ENCODE assay signal across 26 cellular contexts in the genomic region with DNA sequence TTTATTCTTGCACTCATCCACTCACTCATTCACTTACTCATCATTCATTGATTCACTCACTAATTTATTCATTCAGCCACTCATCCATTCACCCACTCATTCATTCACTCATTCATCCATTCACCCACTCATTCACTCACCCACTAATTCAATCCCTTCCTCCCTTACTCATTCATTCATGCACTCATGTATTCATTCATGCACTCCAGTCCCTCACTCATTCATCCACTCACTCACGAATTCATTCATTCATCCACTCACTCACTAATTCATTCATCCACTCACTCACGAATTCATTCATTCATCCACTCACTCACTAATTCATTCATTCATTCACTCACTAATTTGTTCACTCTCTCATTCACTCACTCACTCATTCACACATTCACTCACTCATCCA. TPM values are rescaled to one million over a fixed set of nuclear protein-coding genes. Genes with fewer than 3 reads are reported as not detected.
DNase-seq lines count a peak whose midpoint lies in the region; ATAC-seq, FAIRE-seq and TF ChIP-seq lines count a peak whose summit lies in the region.
"Had no signal": no experiment of that assay in that cellular context is flagged by ENCODE, and none has a peak within 500 bp of the region (broad histone marks: within the 10 kb centered on the region; RNA-seq: fewer than 3 reads in every experiment).

No MANE protein-coding gene starts in this region.

- no peak for TF ChIP-seq EP300 in GM12878 (IDR thresholded peaks at IDR 0.05; ENCODE audit: borderline replicate concordance in 1 of 2, control insufficient read depth in 1 of 2, low read depth in 2 of 2, low read length in 2 of 2)

- no peaks in the 10 kb centered on the region for H3K4me1 ChIP-seq in GM12878 (ENCODE audit: control insufficient read depth, insufficient read depth, low read length)
- H3K4me1 ChIP-seq: A549, BE2C had no signal

- SMC1A ChIA-PET in GM12878 (lab: Charles Lee; ENCODE audit: uncharacterized antibody, unreplicated experiment), result no interaction called here

- H3K4me2 ChIP-seq in GM12878 (ENCODE audit: control insufficient read depth, insufficient read depth), result no peak overlapping the region
- H3K4me2 ChIP-seq: A549 had no signal

- H3K4me1 Mint-ChIP-seq in activated naive CD8-positive, alpha-beta T cell treated with anti-CD3 and anti-CD28 coated beads, Interleukin-2, amount 10 ng/mL, durations not matched to agents 7 days and 5 days, result peaks cover 24% of the 10 kb centered on the region
- peaks cover 9% of the 10 kb centered on the region for H3K4me1 Mint-ChIP-seq in activated naive CD8-positive, alpha-beta T cell treated with anti-CD3 and anti-CD28 coated beads for 36 hours
- H3K4me1 Mint-ChIP-seq in activated CD4-positive, alpha-beta T cell treated with anti-CD3 and anti-CD28 coated beads for 36 hours, result peaks cover 14% of the 10 kb centered on the region

- ATAC-seq in activated naive CD8-positive, alpha-beta T cell treated with anti-CD3 and anti-CD28 coated beads, Interleukin-2, amount 10 ng/mL, durations not matched to agents 7 days and 5 days (ENCODE audit: low read depth), result no peak
- ATAC-seq in GM12878 (no peak), HG03378 (IDR thresholded peaks at IDR 0.05; ENCODE audit: unreplicated experiment) (no peak)
- ATAC-seq in activated CD4-positive, alpha-beta T cell treated with anti-CD3 and anti-CD28 coated beads for 36 hours, result no peak
- ATAC-seq: A549 had no signal

- H3K4me3 Mint-ChIP-seq in activated naive CD8-positive, alpha-beta T cell treated with anti-CD3 and anti-CD28 coated beads, Interleukin-2, amount 10 ng/mL, durations not matched to agents 7 days and 5 days, result no peak overlapping the region
- no peak overlapping the region for H3K4me3 Mint-ChIP-seq in activated naive CD8-positive, alpha-beta T cell treated with anti-CD3 and anti-CD28 coated beads for 36 hours
- no peak overlapping the region for H3K4me3 Mint-ChIP-seq in activated CD4-positive, alpha-beta T cell treated with anti-CD3 and anti-CD28 coated beads for 36 hours

- H3K27me3 ChIP-seq in GM12878 (replicated peaks in 1 of 2; ENCODE audit: control insufficient read depth in 2 of 2, insufficient read depth in 2 of 2, low read length in 1 of 2), result no peaks in the 10 kb centered on the region
- H3K27me3 ChIP-seq: BE2C had no signal

- POLR2A ChIA-PET in activated naive CD8-positive, alpha-beta T cell treated with anti-CD3 and anti-CD28 coated beads, Interleukin-2, amount 10 ng/mL, durations not matched to agents 7 days and 5 days (lab: Charles Lee), result no interaction called here
- POLR2A ChIA-PET in GM12878 (lab: Charles Lee), result no interaction called here
- POLR2A ChIA-PET in activated CD4-positive, alpha-beta T cell treated with anti-CD3 and anti-CD28 coated beads for 36 hours (lab: Charles Lee), result no interaction called here

- H3K27ac ChIP-seq in KOPT-K1 (ENCODE audit: low read depth, low read length, poor library complexity, severe bottlenecking) (peak overlapping the region; percentile 83), GM12878 (ENCODE audit: control insufficient read depth, insufficient read depth) (no peak overlapping the region)
- H3K27ac ChIP-seq: A549, GM23248 had no signal

- peaks cover 16% of the 10 kb centered on the region for H3K27me3 Mint-ChIP-seq in activated naive CD8-positive, alpha-beta T cell treated with anti-CD3 and anti-CD28 coated beads, Interleukin-2, amount 10 ng/mL, durations not matched to agents 7 days and 5 days
- H3K27me3 Mint-ChIP-seq in activated naive CD8-positive, alpha-beta T cell treated with anti-CD3 and anti-CD28 coated beads for 36 hours, result no peaks in the 10 kb centered on the region
- H3K27me3 Mint-ChIP-seq in activated CD4-positive, alpha-beta T cell treated with anti-CD3 and anti-CD28 coated beads for 36 hours, result peaks cover 2% of the 10 kb centered on the region

- RAD21 ChIA-PET in GM12878 (lab: Charles Lee; ENCODE audit: unreplicated experiment), result no interaction called here

- DNase-seq in activated naive CD8-positive, alpha-beta T cell treated with anti-CD3 and anti-CD28 coated beads, Interleukin-2, amount 10 ng/mL, durations not matched to agents 7 days and 5 days, result no peak
- no peak for DNase-seq in activated naive CD8-positive, alpha-beta T cell treated with anti-CD3 and anti-CD28 coated beads for 36 hours
- DNase-seq in GM12878 (ENCODE audit: low read depth, low spot score) (no peak), NCI-H524 (lab: John Stamatoyannopoulos, UW) (no peak)
- DNase-seq in activated CD4-positive, alpha-beta T cell treated with anti-CD3 and anti-CD28 coated beads for 36 hours, result no peak
- DNase-seq: 8988T; ACHN; AML-193; BE2C; C1 segment of cervical spinal cord; Calu3; CD4-positive, alpha-beta memory T cell; COR-L47; DMS53; DMS79 treated with DMSO at 0.1 percent for 48 hours; GF-D8; GM23248; H7; HCEC 1CT had no signal

- in situ Hi-C loops in GM12878 (cut with MboI), result no loop called here

- FAIRE-seq in GM12878 (lab: Jason Lieb, UNC), result no peak
- FAIRE-seq: A549, GM19239, H1 had no signal

- no peak for TF ChIP-seq RAD21 in GM12878 (IDR thresholded peaks at IDR 0.05; ENCODE audit: insufficient read depth, low read depth, low read length)

- peaks cover 19% of the 10 kb centered on the region for H3K9me3 Mint-ChIP-seq in activated naive CD8-positive, alpha-beta T cell treated with anti-CD3 and anti-CD28 coated beads, Interleukin-2, amount 10 ng/mL, durations not matched to agents 7 days and 5 days
- peaks cover 3% of the 10 kb centered on the region for H3K9me3 Mint-ChIP-seq in activated naive CD8-positive, alpha-beta T cell treated with anti-CD3 and anti-CD28 coated beads for 36 hours
- peaks cover 4% of the 10 kb centered on the region for H3K9me3 Mint-ChIP-seq in activated CD4-positive, alpha-beta T cell treated with anti-CD3 and anti-CD28 coated beads for 36 hours (ENCODE audit: low read depth)

- no peak for TF ChIP-seq POLR2A in GM12878 (IDR thresholded peaks at IDR 0.05; ENCODE audit: low read depth, low read length)

- 0% methylated on average over 2 of the region's 2 CpGs for WGBS in GM12878 (ENCODE audit: insufficient coverage, insufficient replicate concordance, low lambda C conversion rate, missing lambda C conversion rate)

- no peaks in the 10 kb centered on the region for H3K36me3 Mint-ChIP-seq in activated naive CD8-positive, alpha-beta T cell treated with anti-CD3 and anti-CD28 coated beads, Interleukin-2, amount 10 ng/mL, durations not matched to agents 7 days and 5 days
- H3K36me3 Mint-ChIP-seq in activated naive CD8-positive, alpha-beta T cell treated with anti-CD3 and anti-CD28 coated beads for 36 hours, result no peaks in the 10 kb centered on the region
- no peaks in the 10 kb centered on the region for H3K36me3 Mint-ChIP-seq in activated CD4-positive, alpha-beta T cell treated with anti-CD3 and anti-CD28 coated beads for 36 hours (ENCODE audit: low read depth)
- H3K36me3 Mint-ChIP-seq: CD4-positive, alpha-beta memory T cell had no signal

- BruUV-seq in GM12878 (replicated peaks; lab: Mats Ljungman, UMichigan), result no TSS peak

- H3K9ac ChIP-seq in GM12878 (ENCODE audit: control insufficient read depth, insufficient read depth, low read length), result no peak overlapping the region
- H3K9ac ChIP-seq: GM23248 had no signal

- no peak for TF ChIP-seq CTCF in GM12878 (IDR thresholded peaks at IDR 0.05 in 2 of 3, conservative IDR thresholded peaks at IDR 0.05 in 1 of 3; ENCODE audit: control insufficient read depth in 2 of 3, extremely low read depth in 1 of 3, insufficient read depth in 1 of 3, low read depth in 3 of 3, low read length in 3 of 3)

- H3K36me3 ChIP-seq in KOPT-K1 (ENCODE audit: insufficient read depth, low read length), result peaks cover 43% of the 10 kb centered on the region
- H3K36me3 ChIP-seq in GM12878 (ENCODE audit: control insufficient read depth in 2 of 2, insufficient read depth in 2 of 2, low read length in 1 of 2), result no peaks in the 10 kb centered on the region
- H3K36me3 ChIP-seq: BE2C had no signal

- H4K20me1 ChIP-seq in GM12878 (ENCODE audit: control insufficient read depth, insufficient read depth), result no peaks in the 10 kb centered on the region

- no peak overlapping the region for H3K4me3 ChIP-seq in GM12878
- H3K4me3 ChIP-seq: A549, GM23248 had no signal

- no peaks in the 10 kb centered on the region for H3K79me2 ChIP-seq in GM12878 (ENCODE audit: control insufficient read depth, insufficient read depth, low read length)

- intact Hi-C loops in GM12878 (cut with micrococcal nuclease; ENCODE audit: unreplicated experiment), result no loop called here
- intact Hi-C loops in activated CD4-positive, alpha-beta T cell treated with anti-CD3 and anti-CD28 coated beads for 36 hours (cut with DNase I, micrococcal nuclease), result no loop called here

- no peak overlapping the region for H2AFZ ChIP-seq in GM12878 (ENCODE audit: control insufficient read depth, low read depth, low read length)
- H2AFZ ChIP-seq: GM23248 had no signal

- H3K9me3 ChIP-seq in KOPT-K1 (ENCODE audit: insufficient read depth, low read length, poor library complexity, severe bottlenecking), result no peaks in the 10 kb centered on the region
- H3K9me3 ChIP-seq in GM12878 (replicated peaks; ENCODE audit: control insufficient read depth, insufficient read depth, low read length), result no peaks in the 10 kb centered on the region; the same call in 2 of the 3 replicates
- H3K9me3 ChIP-seq: BE2C had no signal

- CTCF ChIA-PET in GM12878 (lab: Yijun Ruan, JAX), result interaction anchor here (1.9 kb wide), 1 partner anchor 12 kb away, joined by 7 read pairs; no protein-coding TSS in a partner anchor
- CTCF ChIA-PET in activated CD4-positive, alpha-beta T cell treated with anti-CD3 and anti-CD28 coated beads for 36 hours (lab: Charles Lee), result no interaction called here

- H3K27ac Mint-ChIP-seq in activated naive CD8-positive, alpha-beta T cell treated with anti-CD3 and anti-CD28 coated beads, Interleukin-2, amount 10 ng/mL, durations not matched to agents 7 days and 5 days, result peak overlapping the region; percentile 1
- no peak overlapping the region for H3K27ac Mint-ChIP-seq in activated naive CD8-positive, alpha-beta T cell treated with anti-CD3 and anti-CD28 coated beads for 36 hours
- no peak overlapping the region for H3K27ac Mint-ChIP-seq in activated CD4-positive, alpha-beta T cell treated with anti-CD3 and anti-CD28 coated beads for 36 hours

RNA-seq across cellular contexts. Expression of gene ACTL9, which starts 16.1 kb away (rescaled TPM):
- not detected for total RNA-seq in activated naive CD8-positive, alpha-beta T cell treated with anti-CD3 and anti-CD28 coated beads, Interleukin-2, amount 10 ng/mL, durations not matched to agents 7 days and 5 days
- not detected for total RNA-seq in activated naive CD8-positive, alpha-beta T cell treated with anti-CD3 and anti-CD28 coated beads for 36 hours
- not detected in 2 replicates for total RNA-seq in GM12878 (2013; cell fraction: nucleolus; rRNA removed)
- total RNA-seq in GM12878 (2014; rRNA removed), result not detected in 2 replicates
- total RNA-seq in GM12878 (2014; rRNA removed; fragmentation: Illumina TruSeq; extraction: Trizol), result not detected in 2 replicates
- total RNA-seq in GM12878 (2021), result not detected in 2 replicates
- polyA plus RNA-seq in GM12878 (2011; ENCODE audit: low read depth), result not detected
- not detected in 2 replicates for polyA plus RNA-seq in GM12878 (2011; rRNA removed)
- not detected in 2 replicates for polyA plus RNA-seq in GM12878 (2011; cell fraction: cytosol; rRNA removed)
- polyA plus RNA-seq in GM12878 (2011; cell fraction: nucleus; rRNA removed), result not detected in 2 replicates
- polyA plus RNA-seq in GM12878 (2012), result not detected in 2 replicates
- not detected in 2 replicates for polyA plus RNA-seq in GM12878 (2014; fragmentation: Illumina TruSeq; extraction: Trizol)
- polyA plus RNA-seq in GM12878 (2014; fragmentation: Nextera tagmentation; extraction: Ambion mirVana), result not detected
- not detected in 2 replicates for polyA plus RNA-seq in GM12878 (2014; rRNA removed)
- polyA plus RNA-seq in GM12878 (2016; fragmentation: Nextera tagmentation; extraction: Ambion mirVana), result not detected
- polyA minus RNA-seq in GM12878 (2011; rRNA and poly(A)+ RNA removed), result not detected in 2 replicates
- not detected in 2 replicates for polyA minus RNA-seq in GM12878 (2011; cell fraction: cytosol; rRNA and poly(A)+ RNA removed)
- polyA minus RNA-seq in GM12878 (2011; cell fraction: nucleus; rRNA and poly(A)+ RNA removed), result not detected in 2 replicates
- not detected for total RNA-seq in activated CD4-positive, alpha-beta T cell treated with anti-CD3 and anti-CD28 coated beads for 36 hours
- total RNA-seq: Calu3; CD4-positive, alpha-beta memory T cell; Daoy; G401; GM23248; H1; H7 had no signal
- polyA plus RNA-seq: A549; CD4-positive, alpha-beta memory T cell; GM23248; H1 had no signal

RNA-seq across cellular contexts. Expression of gene OR2Z1, which starts 39.0 kb away (rescaled TPM):
- total RNA-seq in activated naive CD8-positive, alpha-beta T cell treated with anti-CD3 and anti-CD28 coated beads, Interleukin-2, amount 10 ng/mL, durations not matched to agents 7 days and 5 days, result not detected
- not detected for total RNA-seq in activated naive CD8-positive, alpha-beta T cell treated with anti-CD3 and anti-CD28 coated beads for 36 hours
- not detected in 2 replicates for total RNA-seq in GM12878 (2013; cell fraction: nucleolus; rRNA removed)
- not detected in 2 replicates for total RNA-seq in GM12878 (2014; rRNA removed)
- not detected in 2 replicates for total RNA-seq in GM12878 (2014; rRNA removed; fragmentation: Illumina TruSeq; extraction: Trizol)
- total RNA-seq in GM12878 (2021), result not detected in 2 replicates
- polyA plus RNA-seq in GM12878 (2011; ENCODE audit: low read depth), result not detected
- polyA plus RNA-seq in GM12878 (2011; rRNA removed), result not detected in 2 replicates
- polyA plus RNA-seq in GM12878 (2011; cell fraction: cytosol; rRNA removed), result not detected in 2 replicates
- not detected in 2 replicates for polyA plus RNA-seq in GM12878 (2011; cell fraction: nucleus; rRNA removed)
- polyA plus RNA-seq in GM12878 (2012), result not detected in 2 replicates
- polyA plus RNA-seq in GM12878 (2014; fragmentation: Illumina TruSeq; extraction: Trizol), result not detected in 2 replicates
- polyA plus RNA-seq in GM12878 (2014; fragmentation: Nextera tagmentation; extraction: Ambion mirVana), result not detected
- not detected in 2 replicates for polyA plus RNA-seq in GM12878 (2014; rRNA removed)
- polyA plus RNA-seq in GM12878 (2016; fragmentation: Nextera tagmentation; extraction: Ambion mirVana), result not detected
- polyA minus RNA-seq in GM12878 (2011; rRNA and poly(A)+ RNA removed), result not detected in 2 replicates
- polyA minus RNA-seq in GM12878 (2011; cell fraction: cytosol; rRNA and poly(A)+ RNA removed), result not detected in 2 replicates
- not detected in 2 replicates for polyA minus RNA-seq in GM12878 (2011; cell fraction: nucleus; rRNA and poly(A)+ RNA removed)
- total RNA-seq in activated CD4-positive, alpha-beta T cell treated with anti-CD3 and anti-CD28 coated beads for 36 hours, result not detected
- total RNA-seq: Calu3; CD4-positive, alpha-beta memory T cell; Daoy; G401; GM23248; H1; H7 had no signal
- polyA plus RNA-seq: A549; CD4-positive, alpha-beta memory T cell; GM23248; H1 had no signal

RNA-seq across cellular contexts. Expression of gene NFILZ, which starts 52.0 kb away (rescaled TPM):
- not detected for total RNA-seq in activated naive CD8-positive, alpha-beta T cell treated with anti-CD3 and anti-CD28 coated beads, Interleukin-2, amount 10 ng/mL, durations not matched to agents 7 days and 5 days
- not detected for total RNA-seq in activated naive CD8-positive, alpha-beta T cell treated with anti-CD3 and anti-CD28 coated beads for 36 hours
- total RNA-seq in GM12878 (2013; cell fraction: nucleolus; rRNA removed), result not detected in 2 replicates
- total RNA-seq in GM12878 (2014; rRNA removed) (not detected in 2 replicates), GM12878 (2014; rRNA removed; fragmentation: Illumina TruSeq; extraction: Trizol) (not detected in 2 replicates), GM12878 (2021) (not detected in 2 replicates)
- polyA plus RNA-seq in GM12878 (2011; ENCODE audit: low read depth), result not detected
- polyA plus RNA-seq in GM12878 (2011; rRNA removed) (not detected in 2 replicates), GM12878 (2014; fragmentation: Illumina TruSeq; extraction: Trizol) (not detected in 2 replicates), GM12878 (2014; fragmentation: Nextera tagmentation; extraction: Ambion mirVana) (not detected), GM12878 (2014; rRNA removed) (not detected in 2 replicates), GM12878 (2016; fragmentation: Nextera tagmentation; extraction: Ambion mirVana) (not detected)
- polyA plus RNA-seq in GM12878 (2011; cell fraction: cytosol; rRNA removed), result not detected in 2 replicates
- not detected in 2 replicates for polyA plus RNA-seq in GM12878 (2011; cell fraction: nucleus; rRNA removed)
- not detected in 2 replicates for polyA plus RNA-seq in GM12878 (2012)
- polyA minus RNA-seq in GM12878 (2011; rRNA and poly(A)+ RNA removed), result not detected in 2 replicates
- not detected in 2 replicates for polyA minus RNA-seq in GM12878 (2011; cell fraction: cytosol; rRNA and poly(A)+ RNA removed)
- not detected in 2 replicates for polyA minus RNA-seq in GM12878 (2011; cell fraction: nucleus; rRNA and poly(A)+ RNA removed)
- total RNA-seq in activated CD4-positive, alpha-beta T cell treated with anti-CD3 and anti-CD28 coated beads for 36 hours, result not detected
- total RNA-seq: Calu3; CD4-positive, alpha-beta memory T cell; Daoy; G401; GM23248; H1; H7 had no signal
- polyA plus RNA-seq: A549; CD4-positive, alpha-beta memory T cell; GM23248; H1 had no signal
